Comparison of ENCODE assay signal across 19 cellular contexts in genomic region chrX:45353462-45353861, GRCh38.
"Had no signal": no experiment of that assay in that cellular context is flagged by ENCODE, and none has a peak within 500 bp of the region (broad histone marks: within the 10 kb centered on the region; RNA-seq: fewer than 3 reads in every experiment).

No MANE protein-coding gene starts in this region.

- H3K27me3 ChIP-seq: esophagus muscularis mucosa, tibial nerve, uterus had no signal

- H3K4me3 ChIP-seq: esophagus muscularis mucosa, left ventricle myocardium inferior, tibial nerve, uterus had no signal

- H3K9me3 ChIP-seq: uterus had no signal

- ATAC-seq: stimulated activated naive CD8-positive, alpha-beta T cell treated with anti-CD3 and anti-CD28 coated beads, Interleukin-15, Interleukin-2, amounts not matched to agents 100 U/mL and 50 U/mL, for 24 hours had no signal

- H3K4me1 ChIP-seq: left ventricle myocardium inferior, tibial nerve, uterus had no signal

- H3K36me3 ChIP-seq: esophagus muscularis mucosa, left ventricle myocardium inferior, tibial nerve, uterus had no signal

- H3K27ac ChIP-seq: esophagus muscularis mucosa, left ventricle myocardium inferior, tibial nerve, uterus had no signal

- DNase-seq: activated B cell treated with CpG ODN at 0.5 μM for 24 hours; activated CD4-positive, alpha-beta memory T cell treated with anti-CD3 and anti-CD28 coated beads for 36 hours; activated CD4-positive, alpha-beta T cell treated with anti-CD3 and anti-CD28 coated beads for 4 hours; activated naive CD8-positive, alpha-beta T cell treated with anti-CD3 and anti-CD28 coated beads, Interleukin-2, amount 10 ng/mL, durations not matched to agents 7 days and 5 days; activated T-cell treated with anti-CD3 and anti-CD28 coated beads for 4 hours; dermis blood vessel endothelial cell; effector memory CD4-positive, alpha-beta T cell; kidney; left ventricle myocardium inferior; mammary epithelial cell; nephron progenitor cell; nucleus accumbens; posterior cingulate gyrus; retina; stimulated activated CD4-positive, alpha-beta T cell treated with anti-CD3 and anti-CD28 coated beads, Interleukin-2, amount 100 ng/mL, for 24 hours; stimulated activated naive CD8-positive, alpha-beta T cell treated with anti-CD3 and anti-CD28 coated beads, Interleukin-15, Interleukin-2, amounts not matched to agents 100 U/mL and 50 U/mL, for 24 hours; uterus had no signal
